In genomic region chr4:139084425-139085093, GRCh38 we compare ENCODE assay signal across 8 cellular contexts.
A peak's percentile ranks its signal among the peaks of the same experiment; 100 is the strongest.
DNase-seq lines count a peak whose midpoint lies in the region; ATAC-seq and TF ChIP-seq lines count a peak whose summit lies in the region.

No MANE protein-coding gene starts in this region.

- no peaks in the 10 kb centered on the region for H3K9me3 ChIP-seq in body of pancreas
- H3K9me3 ChIP-seq in lower lobe of right lung: no peaks in the 10 kb centered on the region
- H3K9me3 ChIP-seq in upper lobe of right lung: no peaks in the 10 kb centered on the region

- H3K4me1 ChIP-seq in KMS-11 (ENCODE audit: low read depth, poor library complexity, severe bottlenecking): peaks cover 43% of the 10 kb centered on the region
- H3K4me1 ChIP-seq in body of pancreas: peaks cover 28% of the 10 kb centered on the region
- peaks cover 38% of the 10 kb centered on the region for H3K4me1 ChIP-seq in lower lobe of right lung
- peaks cover 26% of the 10 kb centered on the region for H3K4me1 ChIP-seq in upper lobe of right lung

- 0% methylated on average over 5 to 30 of the region's 32 CpGs for WGBS in body of pancreas, 2 donors

- H4K20me1 ChIP-seq in KMS-11 (ENCODE audit: insufficient read depth): peaks cover 15% of the 10 kb centered on the region; the same call in 1 of the 2 replicates

- peak overlapping the region; percentile 98 for H3K4me2 ChIP-seq in KMS-11

- ATAC-seq in body of pancreas (no peak), lower lobe of right lung (no peak), upper lobe of right lung (no peak), HG03565 (IDR thresholded peaks at IDR 0.05; ENCODE audit: unreplicated experiment) (no peak), GM18907 (IDR thresholded peaks at IDR 0.05; ENCODE audit: unreplicated experiment) (no peak)

- no peak for TF ChIP-seq CTCF in KMS-11 (conservative IDR thresholded peaks at IDR 0.05; ENCODE audit: low read depth, low read length)
- no peak for TF ChIP-seq CTCF in body of pancreas (IDR thresholded peaks at IDR 0.05)
- no peak for TF ChIP-seq CTCF in lower lobe of right lung (IDR thresholded peaks at IDR 0.05)
- TF ChIP-seq CTCF in upper lobe of right lung (IDR thresholded peaks at IDR 0.05): no peak

- intact Hi-C loops in body of pancreas (cut with DNase I) (no loop called here), lower lobe of right lung (cut with DNase I) (no loop called here), upper lobe of right lung (cut with DNase I) (no loop called here)

- H3K4me3 ChIP-seq in KMS-11 (IDR thresholded peaks at IDR 0.05; ENCODE audit: insufficient read depth, low read depth, low read length) (no peak overlapping the region), body of pancreas (peak overlapping the region; percentile 59 to 86), lower lobe of right lung (peak overlapping the region; percentile 87), upper lobe of right lung (peak overlapping the region; percentile 90)

- H3K27ac ChIP-seq in KMS-11 (peak overlapping the region; percentile 79), body of pancreas (peak overlapping the region; percentile 92 to 99 (median 96)), lower lobe of right lung (peak overlapping the region; percentile 94), upper lobe of right lung (peak overlapping the region; percentile 96)

- DNase-seq in GF-D8 (lab: John Stamatoyannopoulos, UW): peak; percentile 85
- no peak for DNase-seq in body of pancreas
- no peak for DNase-seq in lower lobe of right lung
- no peak for DNase-seq in upper lobe of right lung
- no peak for DNase-seq in NOMO-1 treated with dmso at 0.1 percent for 144 hours (lab: John Stamatoyannopoulos, UW; ENCODE audit: unreplicated experiment)

- H3K36me3 ChIP-seq in KMS-11 (ENCODE audit: insufficient read depth) (no peaks in the 10 kb centered on the region), body of pancreas (replicated peaks in 1 of 2; ENCODE audit: insufficient read depth in 1 of 2, low read depth in 2 of 2) (no peaks in the 10 kb centered on the region), lower lobe of right lung (no peaks in the 10 kb centered on the region), upper lobe of right lung (no peaks in the 10 kb centered on the region)

- no peaks in the 10 kb centered on the region for H3K27me3 ChIP-seq in KMS-11 (ENCODE audit: insufficient read depth, low read depth)
- H3K27me3 ChIP-seq in body of pancreas: no peaks in the 10 kb centered on the region
- no peaks in the 10 kb centered on the region for H3K27me3 ChIP-seq in lower lobe of right lung (ENCODE audit: low read depth)
- H3K27me3 ChIP-seq in upper lobe of right lung: no peaks in the 10 kb centered on the region

- peaks cover 39% of the 10 kb centered on the region for H3K79me2 ChIP-seq in KMS-11 (ENCODE audit: insufficient read depth, low read depth)

- peak overlapping the region; percentile 72 for H2AFZ ChIP-seq in KMS-11 (ENCODE audit: low read depth)

- peak in 2 of 3 donors; percentile 39 to 46 for TF ChIP-seq POLR2A in body of pancreas (IDR thresholded peaks at IDR 0.05)

- H3K9ac ChIP-seq in KMS-11: peak overlapping the region; percentile 79
